13 cellular contexts compared by ENCODE assay signal in the genomic region with DNA sequence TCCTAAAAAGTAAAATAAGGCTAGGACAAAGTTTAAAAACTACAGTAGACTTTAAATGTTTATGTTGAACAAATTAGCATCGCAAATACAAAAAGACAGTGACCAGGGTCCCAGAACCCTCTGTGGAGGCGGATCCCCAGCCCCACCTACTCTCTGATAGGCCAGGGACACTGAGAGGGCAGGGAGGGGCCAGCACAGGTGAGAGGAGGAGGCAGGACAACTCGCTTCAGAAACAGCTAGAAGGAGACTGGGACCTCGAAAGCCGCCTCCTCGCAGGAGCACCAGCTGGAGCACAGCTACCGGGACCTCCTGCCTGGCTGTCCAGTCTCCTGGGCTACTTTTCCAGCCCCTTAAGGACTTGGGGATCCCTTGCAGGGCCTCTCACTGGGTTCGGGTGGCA. TPM values are rescaled to one million over a fixed set of nuclear protein-coding genes. Genes with fewer than 3 reads are reported as not detected.
DNase-seq lines count a peak whose midpoint lies in the region; TF ChIP-seq lines count a peak whose summit lies in the region.
"Had no signal": no experiment of that assay in that cellular context is flagged by ENCODE, and none has a peak within 500 bp of the region (broad histone marks: within the 10 kb centered on the region; RNA-seq: fewer than 3 reads in every experiment).

No MANE protein-coding gene starts in this region.

- peaks cover 3% of the 10 kb centered on the region for H3K36me3 Mint-ChIP-seq in activated CD4-positive, alpha-beta memory T cell treated with anti-CD3 and anti-CD28 coated beads, Interleukin-2, amount 10 ng/mL, durations not matched to agents 7 days and 5 days (ENCODE audit: low read depth)
- peaks cover 9% of the 10 kb centered on the region for H3K36me3 Mint-ChIP-seq in activated CD4-positive, alpha-beta memory T cell treated with anti-CD3 and anti-CD28 coated beads for 36 hours

- H3F3A ChIP-seq in smooth muscle cell (ENCODE audit: low read depth), result no peaks in the 10 kb centered on the region

- H3K4me1 Mint-ChIP-seq in activated CD4-positive, alpha-beta memory T cell treated with anti-CD3 and anti-CD28 coated beads, Interleukin-2, amount 10 ng/mL, durations not matched to agents 7 days and 5 days, result peaks cover 11% of the 10 kb centered on the region
- H3K4me1 Mint-ChIP-seq in activated CD4-positive, alpha-beta memory T cell treated with anti-CD3 and anti-CD28 coated beads for 36 hours (ENCODE audit: low read depth), result peaks cover 9% of the 10 kb centered on the region

- H2AFZ ChIP-seq in smooth muscle cell (ENCODE audit: low read depth), result no peak overlapping the region

- H3K27me3 Mint-ChIP-seq in activated CD4-positive, alpha-beta memory T cell treated with anti-CD3 and anti-CD28 coated beads, Interleukin-2, amount 10 ng/mL, durations not matched to agents 7 days and 5 days, result peaks cover 18% of the 10 kb centered on the region
- H3K27me3 Mint-ChIP-seq in activated CD4-positive, alpha-beta memory T cell treated with anti-CD3 and anti-CD28 coated beads for 36 hours, result peaks cover 7% of the 10 kb centered on the region

- H3K9me3 Mint-ChIP-seq in activated CD4-positive, alpha-beta memory T cell treated with anti-CD3 and anti-CD28 coated beads, Interleukin-2, amount 10 ng/mL, durations not matched to agents 7 days and 5 days, result no peaks in the 10 kb centered on the region
- no peaks in the 10 kb centered on the region for H3K9me3 Mint-ChIP-seq in activated CD4-positive, alpha-beta memory T cell treated with anti-CD3 and anti-CD28 coated beads for 36 hours

- CTCF ChIA-PET in activated CD4-positive, alpha-beta memory T cell treated with anti-CD3 and anti-CD28 coated beads, Interleukin-2, amount 10 ng/mL, durations not matched to agents 7 days and 5 days (lab: Charles Lee), result no interaction called here
- CTCF ChIA-PET in activated CD4-positive, alpha-beta memory T cell treated with anti-CD3 and anti-CD28 coated beads for 36 hours (lab: Charles Lee), result no interaction called here

- DNase-seq in activated CD4-positive, alpha-beta memory T cell treated with anti-CD3 and anti-CD28 coated beads, Interleukin-2, amount 10 ng/mL, durations not matched to agents 7 days and 5 days, result no peak
- no peak for DNase-seq in activated CD4-positive, alpha-beta memory T cell treated with anti-CD3 and anti-CD28 coated beads for 36 hours
- DNase-seq in NCI-H748 (lab: John Stamatoyannopoulos, UW; ENCODE audit: unreplicated experiment) (peak; percentile 60), smooth muscle cell (lab: John Stamatoyannopoulos, UW; ENCODE audit: unreplicated experiment) (no peak), breast epithelium (ENCODE audit: low spot score in 2 of 2) (no peak), epidermal melanocyte (ENCODE audit: insufficient read length, low spot score) (no peak), cerebellum (ENCODE audit: low spot score) (no peak)
- DNase-seq: GDM1, NCI-H1436, SW 1271 had no signal

- H3K36me3 ChIP-seq in iPS-20b (ENCODE audit: insufficient read depth, low read depth, low read length), result peaks cover 25% of the 10 kb centered on the region
- H3K36me3 ChIP-seq in smooth muscle cell (ENCODE audit: low read depth), result no peaks in the 10 kb centered on the region
- H3K36me3 ChIP-seq in breast epithelium, result no peaks in the 10 kb centered on the region

- no peak overlapping the region for H3K27ac Mint-ChIP-seq in activated CD4-positive, alpha-beta memory T cell treated with anti-CD3 and anti-CD28 coated beads, Interleukin-2, amount 10 ng/mL, durations not matched to agents 7 days and 5 days
- no peak overlapping the region for H3K27ac Mint-ChIP-seq in activated CD4-positive, alpha-beta memory T cell treated with anti-CD3 and anti-CD28 coated beads for 36 hours

- H3K9me3 ChIP-seq in iPS-20b (ENCODE audit: insufficient read depth, low read depth, low read length) (no peaks in the 10 kb centered on the region), smooth muscle cell (replicated peaks; ENCODE audit: low read depth) (no peaks in the 10 kb centered on the region), breast epithelium (no peaks in the 10 kb centered on the region)
- H3K9me3 ChIP-seq: gastroesophageal sphincter had no signal

- TF ChIP-seq CTCF in smooth muscle cell (IDR thresholded peaks at IDR 0.05; ENCODE audit: borderline replicate concordance, insufficient read depth, poor library complexity, severe bottlenecking) (no peak), breast epithelium (IDR thresholded peaks at IDR 0.05) (no peak)

- H3K27me3 ChIP-seq in iPS-20b (ENCODE audit: insufficient read depth, low read length), result peaks cover 29% of the 10 kb centered on the region
- peaks cover 37% of the 10 kb centered on the region for H3K27me3 ChIP-seq in smooth muscle cell (ENCODE audit: low read depth)
- no peaks in the 10 kb centered on the region for H3K27me3 ChIP-seq in breast epithelium

- no peak for TF ChIP-seq POLR2A in breast epithelium (IDR thresholded peaks at IDR 0.05)

- H3K79me2 ChIP-seq in smooth muscle cell (ENCODE audit: low read depth), result no peaks in the 10 kb centered on the region

- intact Hi-C loops in activated CD4-positive, alpha-beta memory T cell treated with anti-CD3 and anti-CD28 coated beads for 36 hours (cut with micrococcal nuclease), result loop anchor here (10.0 kb wide), 1 partner anchor 128 kb away; the partner anchor contains the start of genes EIF2B1 and GTF2H3
- intact Hi-C loops in breast epithelium (cut with DNase I; ENCODE audit: low total_unique reads), result no loop called here

- no peaks in the 10 kb centered on the region for H4K20me1 ChIP-seq in smooth muscle cell (ENCODE audit: low read depth)

- H3K4me1 ChIP-seq in iPS-20b (ENCODE audit: insufficient read depth, low read length) (no peaks in the 10 kb centered on the region), smooth muscle cell (ENCODE audit: low read depth) (peaks cover 7% of the 10 kb centered on the region), breast epithelium (no peaks in the 10 kb centered on the region)

- H3K9ac ChIP-seq in iPS-20b (ENCODE audit: low read depth, low read length), result no peak overlapping the region
- H3K9ac ChIP-seq in smooth muscle cell (ENCODE audit: low read depth), result no peak overlapping the region

- H3K27ac ChIP-seq in iPS-20b (ENCODE audit: low read length) (no peak overlapping the region), smooth muscle cell (ENCODE audit: low read depth) (no peak overlapping the region), breast epithelium (no peak overlapping the region)
- H3K27ac ChIP-seq: gastroesophageal sphincter had no signal

- 38% methylated on average over 8 of the region's 8 CpGs for WGBS in smooth muscle cell (ENCODE audit: low lambda C conversion rate)

- peak overlapping the region; percentile 22 for H3K4me3 Mint-ChIP-seq in activated CD4-positive, alpha-beta memory T cell treated with anti-CD3 and anti-CD28 coated beads, Interleukin-2, amount 10 ng/mL, durations not matched to agents 7 days and 5 days
- H3K4me3 Mint-ChIP-seq in activated CD4-positive, alpha-beta memory T cell treated with anti-CD3 and anti-CD28 coated beads for 36 hours, result no peak overlapping the region

- H3K4me2 ChIP-seq in smooth muscle cell, result no peak overlapping the region

- POLR2A ChIA-PET in activated CD4-positive, alpha-beta memory T cell treated with anti-CD3 and anti-CD28 coated beads, Interleukin-2, amount 10 ng/mL, durations not matched to agents 7 days and 5 days (lab: Charles Lee), result no interaction called here
- POLR2A ChIA-PET in activated CD4-positive, alpha-beta memory T cell treated with anti-CD3 and anti-CD28 coated beads for 36 hours (lab: Charles Lee), result no interaction called here

- peak overlapping the region; percentile 74 for H3K4me3 ChIP-seq in iPS-20b (ENCODE audit: low read length)
- peak overlapping the region; percentile 66 for H3K4me3 ChIP-seq in smooth muscle cell
- H3K4me3 ChIP-seq in breast epithelium, result peak overlapping the region in 1 of 3 donors; percentile 52

RNA-seq across cellular contexts. Expression of gene DNAH10, which starts 1.0 kb away (rescaled TPM):
- under 1 TPM in 1 of 2 experiments, not detected in 1; 0.13 TPM for total RNA-seq in activated CD4-positive, alpha-beta memory T cell treated with anti-CD3 and anti-CD28 coated beads, Interleukin-2, amount 10 ng/mL, durations not matched to agents 7 days and 5 days
- under 1 TPM; 0.10 to 0.19 TPM for total RNA-seq in activated CD4-positive, alpha-beta memory T cell treated with anti-CD3 and anti-CD28 coated beads for 36 hours
- total RNA-seq in smooth muscle cell (1.2 and 1.5 TPM in 2 replicates), breast epithelium (under 1 TPM; under 0.01 to 0.44 (median 0.33) TPM), cerebellum (2.1 TPM)
- 1.1 and 2.2 TPM in 2 replicates for polyA plus RNA-seq in smooth muscle cell
- total RNA-seq: dermis blood vessel endothelial cell, gastroesophageal sphincter had no signal

RNA-seq across cellular contexts. Expression of gene ATP6V0A2, which starts 50.9 kb away (rescaled TPM):
- total RNA-seq in activated CD4-positive, alpha-beta memory T cell treated with anti-CD3 and anti-CD28 coated beads, Interleukin-2, amount 10 ng/mL, durations not matched to agents 7 days and 5 days, result 10 to 100 TPM; 41.7 to 44.4 TPM
- 10 to 100 TPM; 82.3 to 83.4 TPM for total RNA-seq in activated CD4-positive, alpha-beta memory T cell treated with anti-CD3 and anti-CD28 coated beads for 36 hours
- total RNA-seq in smooth muscle cell, result 17.4 and 23.8 TPM in 2 replicates
- polyA plus RNA-seq in smooth muscle cell, result 12.0 and 12.6 TPM in 2 replicates
- total RNA-seq in breast epithelium, result 10 to 100 TPM; 23.0 to 27.7 (median 26.2) TPM
- 30.7 TPM for total RNA-seq in cerebellum
